10 cellular contexts compared by ENCODE assay signal in the genomic region with DNA sequence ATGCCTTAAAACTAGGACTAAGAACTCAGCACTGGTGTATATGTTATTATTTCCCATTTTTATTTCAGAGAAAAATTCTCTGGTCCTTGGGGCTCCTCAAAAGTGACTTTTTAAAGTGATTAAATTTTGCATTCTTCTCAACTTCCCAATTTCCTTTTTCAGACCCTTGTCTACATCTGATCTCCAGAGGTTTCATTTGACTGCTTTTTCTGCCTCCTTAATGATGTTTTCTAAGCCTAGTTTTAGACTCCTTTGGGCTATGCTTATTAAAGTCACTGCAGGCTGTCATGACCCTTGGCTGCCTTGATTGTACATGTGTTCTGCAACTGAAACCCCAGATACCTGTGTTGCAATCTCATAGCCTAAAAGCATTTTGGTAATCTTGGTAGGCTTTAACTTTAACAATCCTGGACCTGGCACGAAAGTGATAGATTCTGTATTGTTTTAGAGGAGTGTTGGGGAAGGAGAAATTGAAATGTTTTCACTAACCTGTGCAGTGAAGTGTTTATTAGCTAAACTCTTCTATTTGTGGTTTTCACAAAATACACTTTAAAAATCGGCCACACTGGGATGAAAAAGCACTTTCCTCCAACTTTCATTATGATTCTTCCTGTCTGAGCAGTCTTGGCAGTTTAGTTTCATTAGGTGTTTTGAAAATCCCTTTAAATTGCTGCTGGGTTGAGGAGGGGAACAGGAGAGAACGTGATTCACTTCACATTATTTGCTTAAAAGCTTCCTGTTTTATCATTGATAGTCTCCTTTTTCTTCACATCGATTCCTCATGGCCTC. TPM values are rescaled to one million over a fixed set of nuclear protein-coding genes. Genes with fewer than 3 reads are reported as not detected.
DNase-seq lines count a peak whose midpoint lies in the region; ATAC-seq and TF ChIP-seq lines count a peak whose summit lies in the region.
"Had no signal": no experiment of that assay in that cellular context is flagged by ENCODE, and none has a peak within 500 bp of the region (broad histone marks: within the 10 kb centered on the region; RNA-seq: fewer than 3 reads in every experiment).

No MANE protein-coding gene starts in this region.

- peaks cover 77% of the 10 kb centered on the region for H3K79me2 ChIP-seq in PC-3 (ENCODE audit: low read length)
- peaks cover 96% of the 10 kb centered on the region for H3K79me2 ChIP-seq in smooth muscle cell (ENCODE audit: low read depth)

- H2AFZ ChIP-seq in PC-3 (ENCODE audit: low read length) (no peak overlapping the region), smooth muscle cell (ENCODE audit: low read depth) (no peak overlapping the region)

- TF ChIP-seq CTCF in GM13977 (IDR thresholded peaks at IDR 0.05; ENCODE audit: extremely low read depth, insufficient read depth, missing control alignments) (no peak), PC-3 (conservative IDR thresholded peaks at IDR 0.05; ENCODE audit: low read depth, low read length) (no peak), smooth muscle cell (IDR thresholded peaks at IDR 0.05; ENCODE audit: borderline replicate concordance, insufficient read depth, poor library complexity, severe bottlenecking) (no peak), right atrium auricular region (IDR thresholded peaks at IDR 0.05) (no peak), nephron progenitor cell (IDR thresholded peaks at IDR 0.05) (no peak)

- H3K9ac ChIP-seq in PC-3 (ENCODE audit: low read length) (no peak overlapping the region), smooth muscle cell (ENCODE audit: low read depth) (no peak overlapping the region)

- no peak overlapping the region for H3K4me3 Mint-ChIP-seq in nephron progenitor cell

- no peaks in the 10 kb centered on the region for H3K9me3 Mint-ChIP-seq in nephron progenitor cell

- POLR2A ChIA-PET in PC-3 (lab: Charles Lee; ENCODE audit: unreplicated experiment): no interaction called here

- intact Hi-C loops in PC-3 (cut with micrococcal nuclease): loop anchor here (10.0 kb wide), 1 partner anchor 101 kb away; a partner anchor contains a TSS

- H3K4me1 ChIP-seq in PC-3 (ENCODE audit: insufficient read depth, low read length) (peaks cover 29% of the 10 kb centered on the region), smooth muscle cell (ENCODE audit: low read depth) (peaks cover 8% of the 10 kb centered on the region), right atrium auricular region (peaks cover 0 to 51% of the 10 kb centered on the region in 2 donors)

- no peaks in the 10 kb centered on the region for H3F3A ChIP-seq in PC-3 (ENCODE audit: low read length, unreplicated experiment)
- H3F3A ChIP-seq in smooth muscle cell (ENCODE audit: low read depth): peaks cover 4% of the 10 kb centered on the region

- no peaks in the 10 kb centered on the region for H3K36me3 ChIP-seq in PC-3 (ENCODE audit: low read depth, low read length)
- H3K36me3 ChIP-seq in smooth muscle cell (ENCODE audit: low read depth): no peaks in the 10 kb centered on the region
- H3K36me3 ChIP-seq in right atrium auricular region: no peaks in the 10 kb centered on the region

- no peaks in the 10 kb centered on the region for H3K27me3 ChIP-seq in PC-3 (ENCODE audit: low read length)
- no peaks in the 10 kb centered on the region for H3K27me3 ChIP-seq in smooth muscle cell (ENCODE audit: low read depth)
- H3K27me3 ChIP-seq in right atrium auricular region: no peaks in the 10 kb centered on the region

- no peaks in the 10 kb centered on the region for H3K36me3 Mint-ChIP-seq in nephron progenitor cell (ENCODE audit: low read depth)

- DNase-seq in GM13977 (ENCODE audit: low spot score): peak; percentile 22
- no peak for DNase-seq in PC-3
- no peak for DNase-seq in epithelial cell of prostate (ENCODE audit: low read depth, low spot score)
- no peak for DNase-seq in smooth muscle cell (lab: John Stamatoyannopoulos, UW; ENCODE audit: unreplicated experiment)
- DNase-seq in right atrium auricular region (ENCODE audit: low spot score): no peak
- no peak for DNase-seq in nephron progenitor cell
- DNase-seq: midbrain had no signal

- no peak overlapping the region for H3K27ac ChIP-seq in PC-3 (ENCODE audit: low read length)
- peak overlapping the region; percentile 22 for H3K27ac ChIP-seq in epithelial cell of prostate
- H3K27ac ChIP-seq in smooth muscle cell (ENCODE audit: low read depth): peak overlapping the region; percentile 19
- no peak overlapping the region for H3K27ac ChIP-seq in right atrium auricular region
- H3K27ac ChIP-seq: RWPE1 had no signal

- BruUV-seq in PC-3 (replicated peaks; lab: Mats Ljungman, UMichigan): no TSS peak

- H3K27me3 Mint-ChIP-seq in nephron progenitor cell (ENCODE audit: low read depth, poor library complexity): no peaks in the 10 kb centered on the region

- no peak overlapping the region for H3K27ac Mint-ChIP-seq in nephron progenitor cell

- H3K9me3 ChIP-seq in PC-3 (ENCODE audit: low read length): no peaks in the 10 kb centered on the region
- no peaks in the 10 kb centered on the region for H3K9me3 ChIP-seq in smooth muscle cell (replicated peaks; ENCODE audit: low read depth)
- no peaks in the 10 kb centered on the region for H3K9me3 ChIP-seq in right atrium auricular region

- H4K20me1 ChIP-seq in PC-3 (ENCODE audit: low read length): peaks cover 14% of the 10 kb centered on the region; the same call in 1 of the 2 replicates
- H4K20me1 ChIP-seq in smooth muscle cell (ENCODE audit: low read depth): peaks cover 92% of the 10 kb centered on the region

- WGBS in smooth muscle cell (ENCODE audit: low lambda C conversion rate): 57% methylated on average over 4 of the region's 4 CpGs

- no peaks in the 10 kb centered on the region for H3K9me2 ChIP-seq in PC-3 (replicated peaks; ENCODE audit: low read length)

- ATAC-seq in PC-3 (no peak), HG03139 (IDR thresholded peaks at IDR 0.05; ENCODE audit: unreplicated experiment) (no peak), GM19452 (IDR thresholded peaks at IDR 0.05; ENCODE audit: unreplicated experiment) (no peak)

- peak overlapping the region; percentile 10; the same call in 1 of the 2 replicates for H3K4me3 ChIP-seq in PC-3 (ENCODE audit: low read length)
- H3K4me3 ChIP-seq in smooth muscle cell: no peak overlapping the region
- H3K4me3 ChIP-seq in right atrium auricular region: no peak overlapping the region

- in situ Hi-C loops in GM13977 (cut with MboI; ENCODE audit: low pct_unique_long_range_greater_than_20kb, low sequenced_read_pairs, unreplicated experiment): no loop called here

- H3K4me1 Mint-ChIP-seq in nephron progenitor cell: peaks cover 43% of the 10 kb centered on the region

- CTCF ChIA-PET in PC-3 (lab: Charles Lee): no interaction called here

- H3K4me2 ChIP-seq in PC-3 (ENCODE audit: low read length) (peak overlapping the region; percentile 65), smooth muscle cell (no peak overlapping the region)

RNA-seq across cellular contexts. Expression of a gene that starts 4.8 kb away (rescaled TPM):
- total RNA-seq in PC-3 (2014; rRNA removed): 13.6 and 14.0 TPM in 2 replicates
- 29.8 and 33.6 TPM in 2 replicates for total RNA-seq in smooth muscle cell
- polyA plus RNA-seq in smooth muscle cell: 19.1 and 19.8 TPM in 2 replicates
- 10 to 100 TPM; 14.0 to 14.5 TPM for total RNA-seq in right atrium auricular region

RNA-seq across cellular contexts. Expression of a gene that starts 14.9 kb away (rescaled TPM):
- total RNA-seq in PC-3 (2014; rRNA removed) (1.1 and 1.4 TPM in 2 replicates), smooth muscle cell (0.45 and 3.8 TPM in 2 replicates), right atrium auricular region (under 1 TPM in 1 of 2 donors, not detected in 1; 0.28 TPM)
- 3.8 and 4.9 TPM in 2 replicates for polyA plus RNA-seq in smooth muscle cell

Comparison
In these comparisons a context has a peak if more than half of its experiments do, and no peak if none do; other contexts are left out.
1. H3K27ac ChIP-seq: peak in epithelial cell of prostate (single experiment) and smooth muscle cell (single experiment); none in PC-3 (single experiment) and right atrium auricular region (0 of 2).